ENCODE assay signal across 8 cellular contexts in the genomic region with DNA sequence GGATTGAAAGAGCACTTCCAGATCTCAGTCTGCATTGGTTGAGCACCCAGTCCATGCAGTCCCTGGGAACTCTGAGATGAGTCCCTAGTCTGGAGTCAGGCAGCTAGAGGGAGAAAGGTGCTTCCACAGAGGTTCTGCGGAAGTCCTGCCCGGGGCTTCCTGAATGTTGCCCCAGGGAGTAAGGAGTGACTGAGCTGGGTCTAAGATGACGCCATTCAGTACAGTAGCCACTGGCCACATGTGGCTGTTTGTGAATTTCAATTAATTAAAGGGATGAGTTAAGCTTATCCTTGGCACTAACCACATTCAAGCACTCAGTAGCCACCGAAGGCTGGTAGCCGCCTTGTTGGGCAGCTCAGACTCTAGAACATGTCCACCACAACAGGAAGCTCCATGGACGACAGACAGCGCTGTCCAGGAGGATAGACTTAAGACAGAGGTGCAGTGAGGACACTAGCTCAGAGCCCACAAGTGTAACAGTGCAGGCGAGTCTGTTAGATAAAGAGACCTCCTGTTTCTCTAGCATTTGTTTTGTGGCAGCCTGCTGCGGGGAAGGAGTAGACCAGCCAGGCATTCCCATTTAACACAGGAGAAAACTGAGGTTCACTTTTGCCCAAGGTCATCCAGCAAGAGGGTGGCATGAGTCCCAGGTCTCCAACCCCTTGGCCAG.
DNase-seq lines count a peak whose midpoint lies in the region; ATAC-seq and TF ChIP-seq lines count a peak whose summit lies in the region.

No MANE protein-coding gene starts in this region.

- TF ChIP-seq CTCF in CD8-positive, alpha-beta T cell (IDR thresholded peaks at IDR 0.05): no peak

- peaks cover 40% of the 10 kb centered on the region for H3K4me1 ChIP-seq in CD8-positive, alpha-beta T cell (ENCODE audit: insufficient read depth, low read length)
- H3K4me1 ChIP-seq in duodenal mucosa (ENCODE audit: control insufficient read depth in 1 of 2, insufficient read depth in 2 of 2, low read length in 2 of 2) (peaks cover 68 to 80% of the 10 kb centered on the region in 2 donors), rectal smooth muscle tissue (ENCODE audit: control insufficient read depth, insufficient read depth, low read length) (peaks cover 78% of the 10 kb centered on the region), SJCRH30 (no peaks in the 10 kb centered on the region; the same call in 1 of the 2 replicates)
- H3K4me1 ChIP-seq in CD4-positive, alpha-beta memory T cell (ENCODE audit: insufficient read depth, low read length): peaks cover 79% of the 10 kb centered on the region

- peak overlapping the region; percentile 26 for H3K4me3 Mint-ChIP-seq in CD8-positive, alpha-beta T cell
- H3K4me3 Mint-ChIP-seq in CD4-positive, alpha-beta memory T cell: peak overlapping the region in 4 of 8 donors; percentile 83 to 87 (median 84)

- H3K36me3 ChIP-seq in CD8-positive, alpha-beta T cell (ENCODE audit: insufficient read depth, low read length): no peaks in the 10 kb centered on the region
- H3K36me3 ChIP-seq in duodenal mucosa (ENCODE audit: control insufficient read depth in 1 of 2, insufficient read depth in 2 of 2, low read length in 2 of 2) (peaks cover 0 to 2% of the 10 kb centered on the region in 2 donors), rectal smooth muscle tissue (ENCODE audit: control insufficient read depth, insufficient read depth, low read length) (no peaks in the 10 kb centered on the region), SJCRH30 (no peaks in the 10 kb centered on the region; the same call in 1 of the 2 replicates)
- no peaks in the 10 kb centered on the region for H3K36me3 ChIP-seq in CD4-positive, alpha-beta memory T cell (ENCODE audit: insufficient read depth, low read length)

- H3K27me3 ChIP-seq in CD8-positive, alpha-beta T cell (ENCODE audit: insufficient read depth, low read length): no peaks in the 10 kb centered on the region
- no peaks in the 10 kb centered on the region for H3K27me3 ChIP-seq in duodenal mucosa (ENCODE audit: control insufficient read depth in 1 of 2, insufficient read depth in 2 of 2, low read length in 2 of 2)
- H3K27me3 ChIP-seq in rectal smooth muscle tissue (ENCODE audit: control insufficient read depth, insufficient read depth, low read length): no peaks in the 10 kb centered on the region
- no peaks in the 10 kb centered on the region for H3K27me3 ChIP-seq in SJCRH30
- no peaks in the 10 kb centered on the region for H3K27me3 ChIP-seq in CD4-positive, alpha-beta memory T cell (ENCODE audit: insufficient read depth, low read length)

- no peaks in the 10 kb centered on the region for H3K36me3 Mint-ChIP-seq in CD8-positive, alpha-beta T cell
- H3K36me3 Mint-ChIP-seq in CD4-positive, alpha-beta memory T cell: no peaks in the 10 kb centered on the region

- POLR2A ChIA-PET in CD8-positive, alpha-beta T cell (lab: Charles Lee): no interaction called here
- POLR2A ChIA-PET in CD4-positive, alpha-beta memory T cell (lab: Charles Lee; ENCODE audit: partially characterized antibody): no interaction called here

- no peaks in the 10 kb centered on the region for H3K9me3 Mint-ChIP-seq in CD8-positive, alpha-beta T cell
- peaks cover 0 to 2% (median 0%) of the 10 kb centered on the region in 8 donors for H3K9me3 Mint-ChIP-seq in CD4-positive, alpha-beta memory T cell

- ATAC-seq in CD8-positive, alpha-beta T cell: no peak

- no peak overlapping the region for H3K27ac ChIP-seq in CD8-positive, alpha-beta T cell (ENCODE audit: low read depth, low read length)
- H3K27ac ChIP-seq in duodenal mucosa (ENCODE audit: low read depth, low read length) (peak overlapping the region; percentile 59), rectal smooth muscle tissue (ENCODE audit: low read depth, low read length) (peak overlapping the region; percentile 89), SJCRH30 (no peak overlapping the region)
- H3K27ac ChIP-seq in CD4-positive, alpha-beta memory T cell (ENCODE audit: low read depth, low read length): no peak overlapping the region

- CTCF ChIA-PET in CD8-positive, alpha-beta T cell (lab: Charles Lee): interaction anchor here (0.8 kb wide), 1 partner anchor 9 kb away, joined by 3 read pairs; no protein-coding TSS in a partner anchor
- CTCF ChIA-PET in CD4-positive, alpha-beta memory T cell (lab: Charles Lee; ENCODE audit: partially characterized antibody): interaction anchor here (0.6 kb wide), 1 partner anchor 1253 kb away, joined by 4 read pairs; no protein-coding TSS in a partner anchor

- H3K4me3 ChIP-seq in CD8-positive, alpha-beta T cell (ENCODE audit: low read depth, low read length): no peak overlapping the region
- peak overlapping the region in 1 of 2 donors; percentile 28 for H3K4me3 ChIP-seq in duodenal mucosa (ENCODE audit: low read depth in 1 of 2, low read length in 2 of 2)
- H3K4me3 ChIP-seq in rectal smooth muscle tissue (ENCODE audit: low read length): peak overlapping the region; percentile 73
- no peak overlapping the region for H3K4me3 ChIP-seq in SJCRH30
- H3K4me3 ChIP-seq in CD4-positive, alpha-beta memory T cell (ENCODE audit: low read length in 2 of 2): no peak overlapping the region

- H3K9me3 ChIP-seq in CD8-positive, alpha-beta T cell (ENCODE audit: low read length): no peaks in the 10 kb centered on the region
- H3K9me3 ChIP-seq in duodenal mucosa (ENCODE audit: control insufficient read depth in 1 of 2, low read length in 2 of 2) (no peaks in the 10 kb centered on the region), SJCRH30 (replicated peaks) (no peaks in the 10 kb centered on the region)
- no peaks in the 10 kb centered on the region for H3K9me3 ChIP-seq in CD4-positive, alpha-beta memory T cell (ENCODE audit: control insufficient read depth in 1 of 2, low read length in 2 of 2)

- H3K4me1 Mint-ChIP-seq in CD8-positive, alpha-beta T cell (ENCODE audit: low read depth): peaks cover 60% of the 10 kb centered on the region
- H3K4me1 Mint-ChIP-seq in CD4-positive, alpha-beta memory T cell: peaks cover 46 to 69% (median 56%) of the 10 kb centered on the region in 4 donors

- DNase-seq in CD8-positive, alpha-beta T cell: no peak
- DNase-seq in M059J (ENCODE audit: low read depth) (peak; percentile 86), SJCRH30 (no peak), germinal center (ENCODE audit: low spot score) (no peak), DMS 273 treated with DMSO at 0.1 percent for 48 hours (lab: John Stamatoyannopoulos, UW) (no peak)
- DNase-seq in CD4-positive, alpha-beta memory T cell: no peak

- H3K9ac ChIP-seq in duodenal mucosa (ENCODE audit: low read depth in 1 of 2, low read length in 2 of 2) (peak overlapping the region in 1 of 2 donors; percentile 19), rectal smooth muscle tissue (ENCODE audit: low read length) (no peak overlapping the region)

- intact Hi-C loops in CD8-positive, alpha-beta T cell (cut with DNase I, micrococcal nuclease): loop anchor here in 1 of 2 experiments (5.0 kb wide), 1 partner anchor 202 kb away; the partner anchor contains the start of gene ZCCHC24
- intact Hi-C loops in CD4-positive, alpha-beta memory T cell (cut with micrococcal nuclease): loop anchor here (10.0 kb wide), 1 partner anchor 199 kb away; the partner anchor contains the start of gene ZCCHC24

- H3K27me3 Mint-ChIP-seq in CD8-positive, alpha-beta T cell (ENCODE audit: low read depth): no peaks in the 10 kb centered on the region
- H3K27me3 Mint-ChIP-seq in CD4-positive, alpha-beta memory T cell: no peaks in the 10 kb centered on the region

- H3K27ac Mint-ChIP-seq in CD8-positive, alpha-beta T cell: no peak overlapping the region
- peak overlapping the region in 3 of 7 donors; percentile 87 to 92 (median 91) for H3K27ac Mint-ChIP-seq in CD4-positive, alpha-beta memory T cell

Comparison
In these comparisons a context has a peak if more than half of its experiments do, and no peak if none do; other contexts are left out.
1. H3K27ac ChIP-seq: peak in duodenal mucosa (single experiment) and rectal smooth muscle tissue (single experiment); none in CD8-positive, alpha-beta T cell (single experiment), SJCRH30 (single experiment) and CD4-positive, alpha-beta memory T cell (single experiment).